1 cellular context compared by ENCODE assay signal in the genomic region with DNA sequence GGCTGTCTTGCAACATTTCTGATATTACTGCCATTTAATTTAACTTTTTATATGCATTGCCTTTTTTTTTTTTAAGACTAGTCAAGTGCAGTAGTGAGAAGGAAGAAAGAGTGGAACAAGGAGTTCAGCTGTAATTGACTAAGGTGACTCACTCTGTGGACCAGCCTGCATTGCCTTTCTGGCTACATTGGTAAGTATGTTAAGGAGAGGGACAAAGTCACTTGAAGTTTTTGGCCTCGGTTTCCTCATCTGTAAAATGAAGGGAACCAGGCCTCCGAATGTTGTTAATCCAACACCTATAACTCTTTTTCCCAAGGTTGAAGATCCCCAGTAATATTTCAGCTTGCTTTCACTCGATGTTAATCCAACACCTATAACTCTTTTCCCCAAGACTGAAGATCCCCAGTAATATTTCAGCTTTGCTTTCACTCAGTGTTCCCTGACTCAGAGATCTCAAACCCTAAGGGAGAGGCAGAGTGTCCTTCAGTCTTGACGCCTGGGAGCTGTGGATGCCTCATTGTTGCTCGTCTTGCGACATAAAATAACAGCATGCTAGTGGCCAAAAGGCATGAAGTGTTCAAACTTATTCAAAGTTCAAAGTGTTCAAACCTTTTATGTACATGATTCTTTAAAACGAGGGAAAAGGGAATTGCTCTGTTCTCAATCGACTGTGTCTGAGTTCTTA.
TF ChIP-seq lines count a peak whose summit lies in the region.

No MANE protein-coding gene starts in this region.

TF ChIP-seq in HepG2, 621 proteins besides CTCF, POLR2A, EP300 and RAD21 (continued from another document and continues in another):
- TF ChIP-seq, protein P1, sequence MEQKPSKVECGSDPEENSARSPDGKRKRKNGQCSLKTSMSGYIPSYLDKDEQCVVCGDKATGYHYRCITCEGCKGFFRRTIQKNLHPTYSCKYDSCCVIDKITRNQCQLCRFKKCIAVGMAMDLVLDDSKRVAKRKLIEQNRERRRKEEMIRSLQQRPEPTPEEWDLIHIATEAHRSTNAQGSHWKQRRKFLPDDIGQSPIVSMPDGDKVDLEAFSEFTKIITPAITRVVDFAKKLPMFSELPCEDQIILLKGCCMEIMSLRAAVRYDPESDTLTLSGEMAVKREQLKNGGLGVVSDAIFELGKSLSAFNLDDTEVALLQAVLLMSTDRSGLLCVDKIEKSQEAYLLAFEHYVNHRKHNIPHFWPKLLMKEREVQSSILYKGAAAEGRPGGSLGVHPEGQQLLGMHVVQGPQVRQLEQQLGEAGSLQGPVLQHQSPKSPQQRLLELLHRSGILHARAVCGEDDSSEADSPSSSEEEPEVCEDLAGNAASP (CRISPR knock-in tag; IDR thresholded peaks at IDR 0.05; ENCODE audit: borderline replicate concordance), result peak; percentile 25; the same call in 1 of the 2 replicates
- TF ChIP-seq ZNF451 (CRISPR knock-in tag; IDR thresholded peaks at IDR 0.05), result no peak
- peak; percentile 54; the same call in 1 of the 2 replicates for TF ChIP-seq ZNF792 (CRISPR knock-in tag; IDR thresholded peaks at IDR 0.05)
- TF ChIP-seq ZNF839 (CRISPR knock-in tag; IDR thresholded peaks at IDR 0.05; ENCODE audit: borderline replicate concordance), result no peak
- TF ChIP-seq TBX2 (CRISPR knock-in tag; IDR thresholded peaks at IDR 0.05; ENCODE audit: borderline replicate concordance), result peak; percentile 62; the same call in 1 of the 2 replicates
- TF ChIP-seq THAP8 (CRISPR knock-in tag; IDR thresholded peaks at IDR 0.05; ENCODE audit: borderline replicate concordance), result no peak
- 0 out of 2 replicates have a peak, but pooled peaks have one; percentile 43 for TF ChIP-seq DDIT3 (CRISPR knock-in tag; IDR thresholded peaks at IDR 0.05)
- no peak for TF ChIP-seq ZNF552 (CRISPR knock-in tag; IDR thresholded peaks at IDR 0.05; ENCODE audit: borderline replicate concordance)
- TF ChIP-seq ZKSCAN8 (CRISPR knock-in tag; IDR thresholded peaks at IDR 0.05; ENCODE audit: borderline replicate concordance), result peak; percentile 52; the same call in 1 of the 2 replicates
- TF ChIP-seq POGZ (CRISPR knock-in tag; IDR thresholded peaks at IDR 0.05), result 0 out of 2 replicates have a peak, but pooled peaks have one; percentile 38
- TF ChIP-seq, protein P2, sequence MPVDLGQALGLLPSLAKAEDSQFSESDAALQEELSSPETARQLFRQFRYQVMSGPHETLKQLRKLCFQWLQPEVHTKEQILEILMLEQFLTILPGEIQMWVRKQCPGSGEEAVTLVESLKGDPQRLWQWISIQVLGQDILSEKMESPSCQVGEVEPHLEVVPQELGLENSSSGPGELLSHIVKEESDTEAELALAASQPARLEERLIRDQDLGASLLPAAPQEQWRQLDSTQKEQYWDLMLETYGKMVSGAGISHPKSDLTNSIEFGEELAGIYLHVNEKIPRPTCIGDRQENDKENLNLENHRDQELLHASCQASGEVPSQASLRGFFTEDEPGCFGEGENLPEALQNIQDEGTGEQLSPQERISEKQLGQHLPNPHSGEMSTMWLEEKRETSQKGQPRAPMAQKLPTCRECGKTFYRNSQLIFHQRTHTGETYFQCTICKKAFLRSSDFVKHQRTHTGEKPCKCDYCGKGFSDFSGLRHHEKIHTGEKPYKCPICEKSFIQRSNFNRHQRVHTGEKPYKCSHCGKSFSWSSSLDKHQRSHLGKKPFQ (CRISPR knock-in tag; IDR thresholded peaks at IDR 0.05; ENCODE audit: insufficient replicate concordance), result peak; percentile 52
- TF ChIP-seq ZNF607 (CRISPR knock-in tag; IDR thresholded peaks at IDR 0.05; ENCODE audit: borderline replicate concordance), result no peak
- no peak for TF ChIP-seq SP140L (CRISPR knock-in tag; IDR thresholded peaks at IDR 0.05; ENCODE audit: borderline replicate concordance)
- TF ChIP-seq ZNF687 (CRISPR knock-in tag; IDR thresholded peaks at IDR 0.05), result no peak
- no peak for TF ChIP-seq BRCA1 (CRISPR knock-in tag; IDR thresholded peaks at IDR 0.05)
- TF ChIP-seq DNMT3B (CRISPR knock-in tag; conservative IDR thresholded peaks at IDR 0.05), result peak; percentile 86; the same call in 1 of the 2 replicates
- TF ChIP-seq ZNF510 (CRISPR knock-in tag; IDR thresholded peaks at IDR 0.05; ENCODE audit: low read depth), result no peak
- TF ChIP-seq, protein P3, sequence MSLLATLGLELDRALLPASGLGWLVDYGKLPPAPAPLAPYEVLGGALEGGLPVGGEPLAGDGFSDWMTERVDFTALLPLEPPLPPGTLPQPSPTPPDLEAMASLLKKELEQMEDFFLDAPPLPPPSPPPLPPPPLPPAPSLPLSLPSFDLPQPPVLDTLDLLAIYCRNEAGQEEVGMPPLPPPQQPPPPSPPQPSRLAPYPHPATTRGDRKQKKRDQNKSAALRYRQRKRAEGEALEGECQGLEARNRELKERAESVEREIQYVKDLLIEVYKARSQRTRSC (CRISPR knock-in tag; IDR thresholded peaks at IDR 0.05; ENCODE audit: low read depth), result no peak
- TF ChIP-seq, protein P4, sequence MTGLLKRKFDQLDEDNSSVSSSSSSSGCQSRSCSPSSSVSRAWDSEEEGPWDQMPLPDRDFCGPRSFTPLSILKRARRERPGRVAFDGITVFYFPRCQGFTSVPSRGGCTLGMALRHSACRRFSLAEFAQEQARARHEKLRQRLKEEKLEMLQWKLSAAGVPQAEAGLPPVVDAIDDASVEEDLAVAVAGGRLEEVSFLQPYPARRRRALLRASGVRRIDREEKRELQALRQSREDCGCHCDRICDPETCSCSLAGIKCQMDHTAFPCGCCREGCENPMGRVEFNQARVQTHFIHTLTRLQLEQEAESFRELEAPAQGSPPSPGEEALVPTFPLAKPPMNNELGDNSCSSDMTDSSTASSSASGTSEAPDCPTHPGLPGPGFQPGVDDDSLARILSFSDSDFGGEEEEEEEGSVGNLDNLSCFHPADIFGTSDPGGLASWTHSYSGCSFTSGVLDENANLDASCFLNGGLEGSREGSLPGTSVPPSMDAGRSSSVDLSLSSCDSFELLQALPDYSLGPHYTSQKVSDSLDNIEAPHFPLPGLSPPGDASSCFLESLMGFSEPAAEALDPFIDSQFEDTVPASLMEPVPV (CRISPR knock-in tag; IDR thresholded peaks at IDR 0.05), result no peak
- peak; percentile 60; the same call in 1 of the 2 replicates for TF ChIP-seq SALL1 (CRISPR knock-in tag; IDR thresholded peaks at IDR 0.05)
- no peak for TF ChIP-seq CHD4 (IDR thresholded peaks at IDR 0.05; ENCODE audit: borderline replicate concordance, low read length)
- peak; percentile 59; the same call in 1 of the 2 replicates for TF ChIP-seq ELF3 (CRISPR knock-in tag; IDR thresholded peaks at IDR 0.05)
- no peak for TF ChIP-seq MBNL3 (CRISPR knock-in tag; conservative IDR thresholded peaks at IDR 0.05)
- TF ChIP-seq HBP1 (CRISPR knock-in tag; IDR thresholded peaks at IDR 0.05; ENCODE audit: low read depth), result no peak
- no peak for TF ChIP-seq NR2F6 (IDR thresholded peaks at IDR 0.05)
- peak; percentile 39; the same call in 1 of the 2 replicates for TF ChIP-seq NR2F6 (CRISPR knock-in tag; IDR thresholded peaks at IDR 0.05)
- peak; percentile 65 for TF ChIP-seq HDAC2 (CRISPR knock-in tag; IDR thresholded peaks at IDR 0.05)
- TF ChIP-seq CSRNP2 (CRISPR knock-in tag; conservative IDR thresholded peaks at IDR 0.05; ENCODE audit: low read depth), result no peak
- TF ChIP-seq, protein P5, sequence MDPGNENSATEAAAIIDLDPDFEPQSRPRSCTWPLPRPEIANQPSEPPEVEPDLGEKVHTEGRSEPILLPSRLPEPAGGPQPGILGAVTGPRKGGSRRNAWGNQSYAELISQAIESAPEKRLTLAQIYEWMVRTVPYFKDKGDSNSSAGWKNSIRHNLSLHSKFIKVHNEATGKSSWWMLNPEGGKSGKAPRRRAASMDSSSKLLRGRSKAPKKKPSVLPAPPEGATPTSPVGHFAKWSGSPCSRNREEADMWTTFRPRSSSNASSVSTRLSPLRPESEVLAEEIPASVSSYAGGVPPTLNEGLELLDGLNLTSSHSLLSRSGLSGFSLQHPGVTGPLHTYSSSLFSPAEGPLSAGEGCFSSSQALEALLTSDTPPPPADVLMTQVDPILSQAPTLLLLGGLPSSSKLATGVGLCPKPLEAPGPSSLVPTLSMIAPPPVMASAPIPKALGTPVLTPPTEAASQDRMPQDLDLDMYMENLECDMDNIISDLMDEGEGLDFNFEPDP (CRISPR knock-in tag; conservative IDR thresholded peaks at IDR 0.05), result no peak
- no peak for TF ChIP-seq ZNF33B (CRISPR knock-in tag; IDR thresholded peaks at IDR 0.05)
- no peak for TF ChIP-seq ZNF333 (CRISPR knock-in tag; IDR thresholded peaks at IDR 0.05; ENCODE audit: borderline replicate concordance)
- no peak for TF ChIP-seq PRDM4 (CRISPR knock-in tag; IDR thresholded peaks at IDR 0.05; ENCODE audit: borderline replicate concordance)
- 0 out of 2 replicates have a peak, but pooled peaks have one; percentile 55 for TF ChIP-seq ZFP37 (CRISPR knock-in tag; IDR thresholded peaks at IDR 0.05; ENCODE audit: borderline replicate concordance)
- no peak for TF ChIP-seq EEA1 (CRISPR knock-in tag; IDR thresholded peaks at IDR 0.05; ENCODE audit: borderline replicate concordance)
- TF ChIP-seq GATAD2A (CRISPR knock-in tag; IDR thresholded peaks at IDR 0.05), result peak; percentile 90
- TF ChIP-seq NFE2L1 (CRISPR knock-in tag; IDR thresholded peaks at IDR 0.05; ENCODE audit: borderline replicate concordance), result no peak
- TF ChIP-seq ZNF317 (CRISPR knock-in tag; IDR thresholded peaks at IDR 0.05), result no peak
